Comparison of ENCODE assay signal across 1 cellular context in the genomic region with DNA sequence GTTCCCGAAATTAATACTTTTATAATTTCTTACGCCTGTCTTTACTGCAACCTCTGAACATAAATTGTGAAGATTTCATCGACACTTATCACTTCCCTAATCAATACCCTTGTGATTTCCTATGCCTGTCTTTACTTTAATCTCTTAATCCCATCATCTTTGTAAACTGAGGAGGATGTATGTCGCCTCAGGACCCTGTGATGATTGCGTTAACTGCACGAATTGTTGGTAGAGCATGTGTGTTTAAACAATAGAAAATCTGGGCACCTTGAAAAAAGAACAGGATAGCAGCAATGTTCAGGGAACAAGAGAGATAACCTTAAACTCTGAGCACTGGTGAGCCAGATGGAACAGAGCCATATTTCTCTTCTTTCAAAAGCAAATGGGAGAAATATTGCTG. TPM values are rescaled to one million over a fixed set of nuclear protein-coding genes. Genes with fewer than 3 reads are reported as not detected.
"Had no signal": no experiment of that assay in that cellular context is flagged by ENCODE, and none has a peak within 500 bp of the region (broad histone marks: within the 10 kb centered on the region; RNA-seq: fewer than 3 reads in every experiment).

No MANE protein-coding gene starts in this region.

RNA-seq across cellular contexts. Expression of a gene that starts 4.5 kb away (rescaled TPM):
- total RNA-seq: GM12878 had no signal
